ENCODE assay signal across 8 cellular contexts in genomic region chr18:30970201-30970816, GRCh38.
DNase-seq lines count a peak whose midpoint lies in the region; ATAC-seq and TF ChIP-seq lines count a peak whose summit lies in the region.

No MANE protein-coding gene starts in this region.

- H4K5ac ChIP-seq in IMR-90 (ENCODE audit: low read depth, low read length), result no peak overlapping the region

- WGBS in IMR-90 (ENCODE audit: extremely low coverage in 2 of 2, insufficient read length in 1 of 2), 2 experiments, result no CpG with 5 or more reads among the region's 7 CpGs

- H2BK120ac ChIP-seq in IMR-90 (ENCODE audit: low read depth, low read length), result no peak overlapping the region

- no peak overlapping the region for H2BK20ac ChIP-seq in IMR-90 (ENCODE audit: low read depth, low read length)

- no peak for TF ChIP-seq POLR2A in IMR-90 (IDR thresholded peaks at IDR 0.05; ENCODE audit: low read depth, low read length)

- H4K91ac ChIP-seq in IMR-90 (ENCODE audit: insufficient read depth, low read depth, low read length), result no peak overlapping the region

- no peak overlapping the region for H2BK5ac ChIP-seq in IMR-90 (ENCODE audit: low read depth, low read length, poor library complexity, severe bottlenecking)

- no peak overlapping the region for H2AK5ac ChIP-seq in IMR-90 (ENCODE audit: low read depth, low read length)

- H3K27me3 ChIP-seq in IMR-90 (ENCODE audit: control insufficient read depth, insufficient read depth, low read length), result no peaks in the 10 kb centered on the region

- no TSS peak for BruUV-seq in IMR-90 (replicated peaks; lab: Mats Ljungman, UMichigan)

- H2AFZ ChIP-seq in IMR-90 (replicated peaks; ENCODE audit: low read length, poor library complexity), result no peak overlapping the region

- no peak overlapping the region for H3K14ac ChIP-seq in IMR-90 (replicated peaks; ENCODE audit: low read depth, low read length)

- POLR2A ChIA-PET in IMR-90 (lab: Charles Lee; ENCODE audit: unreplicated experiment), result no interaction called here

- intact Hi-C loops in IMR-90 (cut with micrococcal nuclease), result loop anchor here (5.0 kb wide), 1 partner anchor 1083 kb away; no protein-coding TSS in a partner anchor

- no peaks in the 10 kb centered on the region for H3K9me1 ChIP-seq in IMR-90 (ENCODE audit: insufficient read depth, low read length)

- H4K8ac ChIP-seq in IMR-90 (ENCODE audit: low read depth in 2 of 2, low read length in 2 of 2), result no peak overlapping the region

- no peak overlapping the region for H3K4ac ChIP-seq in IMR-90 (ENCODE audit: low read depth, low read length)

- no peaks in the 10 kb centered on the region for H3K4me1 ChIP-seq in IMR-90 (ENCODE audit: control insufficient read depth, insufficient read depth, low read length)

- peak; percentile 0 for DNase-seq in AG10803 (ENCODE audit: low read depth)
- peak; percentile 2 for DNase-seq in IMR-90
- peak; percentile 67 for DNase-seq in RKO (ENCODE audit: low spot score)
- DNase-seq in globus pallidus (ENCODE audit: low spot score), result peak; percentile 5
- DNase-seq in islet precursor cell, result no peak
- DNase-seq in AG08396 (ENCODE audit: low spot score), result no peak

- H3K4me2 ChIP-seq in IMR-90 (ENCODE audit: low read depth, low read length), result no peak overlapping the region

- no peak overlapping the region for H3K56ac ChIP-seq in IMR-90 (ENCODE audit: extremely low read depth, insufficient read depth, low read length)

- peak; percentile 28; the same call in 1 of the 2 replicates for TF ChIP-seq RAD21 in IMR-90 (IDR thresholded peaks at IDR 0.05; ENCODE audit: low read length)

- no peak overlapping the region for H3K23ac ChIP-seq in IMR-90 (ENCODE audit: low read depth, low read length)

- H2AK9ac ChIP-seq in IMR-90 (replicated peaks; ENCODE audit: low read depth, low read length, poor library complexity), result no peak overlapping the region

- no peaks in the 10 kb centered on the region for H3K79me1 ChIP-seq in IMR-90 (ENCODE audit: low read depth in 1 of 2, low read length in 2 of 2)

- H3K4me3 ChIP-seq in AG10803 (ENCODE audit: low read length) (no peak overlapping the region), IMR-90 (ENCODE audit: insufficient read depth, low read depth, low read length) (no peak overlapping the region)

- H3K18ac ChIP-seq in IMR-90 (ENCODE audit: low read depth, low read length), result no peak overlapping the region

- ATAC-seq in IMR-90 (ENCODE audit: low read depth) (no peak), GM21515 (IDR thresholded peaks at IDR 0.05; ENCODE audit: unreplicated experiment) (no peak), GM18909 (IDR thresholded peaks at IDR 0.05; ENCODE audit: poor library complexity, unreplicated experiment) (no peak)

- no peaks in the 10 kb centered on the region for H3K9me3 ChIP-seq in IMR-90 (ENCODE audit: control insufficient read depth, insufficient read depth, low read length)

- no peaks in the 10 kb centered on the region for H4K20me1 ChIP-seq in IMR-90 (ENCODE audit: insufficient read depth, low read length)

- TF ChIP-seq CTCF in AG10803 (conservative IDR thresholded peaks at IDR 0.05; ENCODE audit: low read length) (no peak), IMR-90 (conservative IDR thresholded peaks at IDR 0.05; ENCODE audit: low read depth, low read length) (peak; percentile 11; the same call in 1 of the 2 replicates)

- no peak overlapping the region for H3K27ac ChIP-seq in IMR-90 (ENCODE audit: insufficient read depth, low read length)

- in situ Hi-C loops in IMR-90 (cut with MboI; ENCODE audit: low sequenced_read_pairs), result no loop called here

- H2BK15ac ChIP-seq in IMR-90 (ENCODE audit: low read depth, low read length), result no peak overlapping the region

- no peak overlapping the region for H3K9ac ChIP-seq in IMR-90 (ENCODE audit: low read depth, low read length)

- dilution Hi-C loops in IMR-90 (cut with HindIII; ENCODE audit: low sequenced_read_pairs, unreplicated experiment), result no loop called here

- CTCF ChIA-PET in IMR-90 (lab: Yijun Ruan, JAX), result interaction anchor here (1.1 kb wide), 1 partner anchor 9 kb away, joined by 3 read pairs; no protein-coding TSS in a partner anchor

- H3K36me3 ChIP-seq in IMR-90 (ENCODE audit: control insufficient read depth, insufficient read depth, low read length), result no peaks in the 10 kb centered on the region

TF ChIP-seq in IMR-90, 13 proteins besides CTCF, POLR2A, EP300 and RAD21:
- TF ChIP-seq CHD1 (IDR thresholded peaks at IDR 0.05; ENCODE audit: low read depth, low read length), result no peak
- TF ChIP-seq CEBPB (IDR thresholded peaks at IDR 0.05; ENCODE audit: low read depth, low read length), result peak; percentile 57; the same call in 1 of the 2 replicates

Comparison
In these comparisons a context has a peak if more than half of its experiments do, and no peak if none do; other contexts are left out.
1. DNase-seq: peak in AG10803 (single experiment), IMR-90 (single experiment), RKO (single experiment) and globus pallidus (single experiment); none in islet precursor cell (single experiment) and AG08396 (single experiment).